Comparison of ENCODE assay signal across 14 cellular contexts in the genomic region with DNA sequence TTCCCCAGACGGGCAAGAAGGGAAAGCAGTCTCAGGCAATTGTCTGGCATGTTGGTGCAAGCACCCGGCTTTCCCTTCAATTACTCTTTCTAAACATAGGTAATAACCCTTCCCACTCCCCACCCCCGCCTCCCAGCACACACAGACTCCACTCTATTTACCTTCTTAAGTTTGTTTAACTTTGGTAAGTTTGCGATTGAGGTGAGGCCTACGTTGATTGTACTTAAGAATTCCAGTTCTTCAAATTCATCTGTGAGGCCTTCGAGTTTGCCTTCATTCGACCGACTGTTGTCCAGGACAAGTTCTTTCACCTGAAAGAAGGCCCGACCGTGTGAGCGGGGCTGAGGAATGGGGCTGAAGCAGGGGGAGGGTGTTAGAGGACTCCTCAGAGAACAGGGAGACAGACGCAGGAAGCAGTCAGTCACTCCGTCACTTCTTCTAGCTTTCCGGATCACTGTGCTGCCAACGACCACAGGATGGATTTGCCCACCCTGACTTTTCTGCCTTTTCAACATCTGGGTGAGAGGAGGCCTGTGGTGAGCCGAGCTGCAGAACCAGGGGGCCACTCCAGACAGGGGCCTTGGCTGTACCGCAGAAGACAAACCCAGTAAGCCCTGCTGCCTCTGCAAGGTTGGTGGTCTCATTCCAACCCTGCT. TPM values are rescaled to one million over a fixed set of nuclear protein-coding genes. Genes with fewer than 3 reads are reported as not detected.
DNase-seq lines count a peak whose midpoint lies in the region; ATAC-seq, FAIRE-seq and TF ChIP-seq lines count a peak whose summit lies in the region.
"Had no signal": no experiment of that assay in that cellular context is flagged by ENCODE, and none has a peak within 500 bp of the region (broad histone marks: within the 10 kb centered on the region; RNA-seq: fewer than 3 reads in every experiment).

No MANE protein-coding gene starts in this region.

- H3K4me1 ChIP-seq in left lung = peaks cover 54 to 86% of the 10 kb centered on the region in 2 donors

- no peaks in the 10 kb centered on the region for H3K9me3 ChIP-seq in left lung

- H3K4me3 ChIP-seq in left lung = no peak overlapping the region

- no peaks in the 10 kb centered on the region for H3K27me3 Mint-ChIP-seq in WTC11 (ENCODE audit: low read depth)

- DNase-seq in GM19239 (ENCODE audit: insufficient read length, low spot score) = no peak
- no peak for DNase-seq in WTC11 (ENCODE audit: low spot score)
- peak in 1 of 2 donors; percentile 62 for DNase-seq in left lung
- no peak for DNase-seq in stimulated activated effector memory CD8-positive, alpha-beta T cell treated with anti-CD3 and anti-CD28 coated beads, Interleukin-12 subunit alpha, Interleukin-12 subunit beta, amount 100 ng/mL, for 72 hours (ENCODE audit: low spot score in 2 of 2)
- DNase-seq in activated CD4-positive, CD25-positive, alpha-beta regulatory T cell treated with anti-CD3 and anti-CD28 coated beads, Interleukin-2, amount 50 U/mL, for 72 hours = no peak
- DNase-seq: activated T-cell treated with anti-CD3 and anti-CD28 coated beads for 4 hours; anterior cingulate cortex; effector CD8-positive, alpha-beta T cell; IMR-90; NCI-H748 treated with DMSO at 0.1 percent for 48 hours; SIG-M5; stimulated activated CD4-positive, alpha-beta T cell treated with anti-CD3 and anti-CD28 coated beads, Interleukin-2, amount 100 ng/mL, for 48 hours had no signal

- intact Hi-C loops in left lung (cut with DNase I) = no loop called here

- POLR2A ChIA-PET in WTC11 (lab: Charles Lee) = no interaction called here

- peaks cover 0 to 48% of the 10 kb centered on the region in 2 donors for H3K36me3 ChIP-seq in left lung

- no peaks in the 10 kb centered on the region for H3K27me3 ChIP-seq in left lung

- no peak for ATAC-seq in WTC11
- peak; percentile 73 for ATAC-seq in left lung
- ATAC-seq in stimulated activated effector memory CD8-positive, alpha-beta T cell treated with anti-CD3 and anti-CD28 coated beads, Interleukin-12 subunit alpha, Interleukin-12 subunit beta, amount 100 ng/mL, for 72 hours = no peak
- no peak for ATAC-seq in HG03521 (IDR thresholded peaks at IDR 0.05; ENCODE audit: unreplicated experiment)
- ATAC-seq in GM18858 (IDR thresholded peaks at IDR 0.05; ENCODE audit: unreplicated experiment) = no peak

- H3K9me3 Mint-ChIP-seq in WTC11 = no peaks in the 10 kb centered on the region
- no peaks in the 10 kb centered on the region for H3K9me3 Mint-ChIP-seq in stimulated activated effector memory CD8-positive, alpha-beta T cell treated with anti-CD3 and anti-CD28 coated beads, Interleukin-12 subunit alpha, Interleukin-12 subunit beta, amount 100 ng/mL, for 72 hours

- peak overlapping the region; percentile 93 for H3K27ac Mint-ChIP-seq in WTC11
- peak overlapping the region; percentile 56 for H3K27ac Mint-ChIP-seq in stimulated activated effector memory CD8-positive, alpha-beta T cell treated with anti-CD3 and anti-CD28 coated beads, Interleukin-12 subunit alpha, Interleukin-12 subunit beta, amount 100 ng/mL, for 72 hours

- H3K27ac ChIP-seq in left lung = peak overlapping the region; percentile 69 to 86

- no peak overlapping the region for H3K4me3 Mint-ChIP-seq in WTC11
- H3K4me3 Mint-ChIP-seq in stimulated activated effector memory CD8-positive, alpha-beta T cell treated with anti-CD3 and anti-CD28 coated beads, Interleukin-12 subunit alpha, Interleukin-12 subunit beta, amount 100 ng/mL, for 72 hours = no peak overlapping the region

- FAIRE-seq in GM19239 (lab: Jason Lieb, UNC) = peak; percentile 28

- CTCF ChIA-PET in WTC11 (lab: Charles Lee) = interaction anchor here (0.7 to 1.3 kb wide), 3 partner anchors 41 to 1826 kb away, joined by 3 to 4 read pairs (median 4); no protein-coding TSS in a partner anchor

- H3K4me1 Mint-ChIP-seq in WTC11 = peaks cover 69% of the 10 kb centered on the region
- H3K4me1 Mint-ChIP-seq in stimulated activated effector memory CD8-positive, alpha-beta T cell treated with anti-CD3 and anti-CD28 coated beads, Interleukin-12 subunit alpha, Interleukin-12 subunit beta, amount 100 ng/mL, for 72 hours = peaks cover 57% of the 10 kb centered on the region

- peaks cover 39% of the 10 kb centered on the region for H3K36me3 Mint-ChIP-seq in WTC11
- peaks cover 91% of the 10 kb centered on the region for H3K36me3 Mint-ChIP-seq in stimulated activated effector memory CD8-positive, alpha-beta T cell treated with anti-CD3 and anti-CD28 coated beads, Interleukin-12 subunit alpha, Interleukin-12 subunit beta, amount 100 ng/mL, for 72 hours

- TF ChIP-seq CTCF in WTC11 (IDR thresholded peaks at IDR 0.05) (no peak), left lung (IDR thresholded peaks at IDR 0.05) (no peak)

TF ChIP-seq in WTC11, 78 proteins besides CTCF, POLR2A, EP300 and RAD21 (continues in another document):
- TF ChIP-seq ZNF232 (CRISPR knock-in tag; IDR thresholded peaks at IDR 0.05) (no peak), TEAD4 (CRISPR knock-in tag; IDR thresholded peaks at IDR 0.05) (no peak), PRDM15 (CRISPR knock-in tag; IDR thresholded peaks at IDR 0.05) (no peak), ATF6 (CRISPR knock-in tag; IDR thresholded peaks at IDR 0.05) (no peak), FOXP4 (CRISPR knock-in tag; IDR thresholded peaks at IDR 0.05) (no peak), ZNF317 (CRISPR knock-in tag; IDR thresholded peaks at IDR 0.05; ENCODE audit: borderline replicate concordance, low read depth) (no peak), ESRRA (CRISPR knock-in tag; IDR thresholded peaks at IDR 0.05; ENCODE audit: borderline replicate concordance) (no peak), IRF2 (CRISPR knock-in tag; IDR thresholded peaks at IDR 0.05; ENCODE audit: borderline replicate concordance, low read depth) (no peak)
- TF ChIP-seq, protein P1, sequence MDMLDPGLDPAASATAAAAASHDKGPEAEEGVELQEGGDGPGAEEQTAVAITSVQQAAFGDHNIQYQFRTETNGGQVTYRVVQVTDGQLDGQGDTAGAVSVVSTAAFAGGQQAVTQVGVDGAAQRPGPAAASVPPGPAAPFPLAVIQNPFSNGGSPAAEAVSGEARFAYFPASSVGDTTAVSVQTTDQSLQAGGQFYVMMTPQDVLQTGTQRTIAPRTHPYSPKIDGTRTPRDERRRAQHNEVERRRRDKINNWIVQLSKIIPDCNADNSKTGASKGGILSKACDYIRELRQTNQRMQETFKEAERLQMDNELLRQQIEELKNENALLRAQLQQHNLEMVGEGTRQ (CRISPR knock-in tag; IDR thresholded peaks at IDR 0.05) = no peak

RNA-seq across cellular contexts. Expression of gene ANP32A, which starts 33.0 kb away (rescaled TPM):
- total RNA-seq in WTC11 (2021) = 232 to 253 TPM (median 242 TPM) in 3 replicates
- 100 to 1,000 TPM; 111 to 127 TPM for total RNA-seq in left lung
